27 cellular contexts compared by ENCODE assay signal in genomic region chr12:1157046-1157445, GRCh38.
"Had no signal": no experiment of that assay in that cellular context is flagged by ENCODE, and none has a peak within 500 bp of the region (broad histone marks: within the 10 kb centered on the region; RNA-seq: fewer than 3 reads in every experiment).

No MANE protein-coding gene starts in this region.

- H3K27me3 Mint-ChIP-seq: stimulated activated memory B cell treated with anti-CD40 and anti-IgM and Interleukin-4, amounts not matched to agents 10 μg/mL and 1 μg/mL and 100 μg/mL, for 72 hours; stimulated activated naive B cell treated with anti-CD40 and anti-IgM and Interleukin-4, amounts not matched to agents 10 μg/mL and 1 μg/mL and 100 μg/mL, for 72 hours; stimulated activated naive CD8-positive, alpha-beta T cell treated with anti-CD3 and anti-CD28 coated beads, Interleukin-15, amount 100 ng/mL, for 72 hours; stimulated activated naive CD8-positive, alpha-beta T cell treated with anti-CD3 and anti-CD28 coated beads, Interleukin-15, Interleukin-2, amounts not matched to agents 100 ng/mL and 50 ng/mL, for 24 hours; type B pancreatic cell had no signal

- H3K27ac Mint-ChIP-seq: stimulated activated effector memory CD8-positive, alpha-beta T cell treated with anti-CD3 and anti-CD28 coated beads, Interleukin-12 subunit alpha, Interleukin-12 subunit beta, amount 100 ng/mL, for 72 hours; stimulated activated memory B cell treated with anti-CD40 and anti-IgM and Interleukin-4, amounts not matched to agents 10 μg/mL and 1 μg/mL and 100 μg/mL, for 72 hours; stimulated activated naive B cell treated with anti-CD40 and anti-IgM and Interleukin-4, amounts not matched to agents 10 μg/mL and 1 μg/mL and 100 μg/mL, for 72 hours; stimulated activated naive CD8-positive, alpha-beta T cell treated with anti-CD3 and anti-CD28 coated beads, Interleukin-15, Interleukin-2, amounts not matched to agents 100 ng/mL and 50 ng/mL, for 24 hours; type B pancreatic cell had no signal

- H3K36me3 Mint-ChIP-seq: stimulated activated effector memory CD8-positive, alpha-beta T cell treated with anti-CD3 and anti-CD28 coated beads, Interleukin-12 subunit alpha, Interleukin-12 subunit beta, amount 100 ng/mL, for 72 hours had no signal

- H3K4me1 Mint-ChIP-seq: stimulated activated effector memory CD8-positive, alpha-beta T cell treated with anti-CD3 and anti-CD28 coated beads, Interleukin-12 subunit alpha, Interleukin-12 subunit beta, amount 100 ng/mL, for 72 hours; stimulated activated naive CD8-positive, alpha-beta T cell treated with anti-CD3 and anti-CD28 coated beads, Interleukin-15, amount 100 ng/mL, for 72 hours had no signal

- H3K9me3 Mint-ChIP-seq: stimulated activated effector memory CD8-positive, alpha-beta T cell treated with anti-CD3 and anti-CD28 coated beads, Interleukin-12 subunit alpha, Interleukin-12 subunit beta, amount 100 ng/mL, for 72 hours; stimulated activated memory B cell treated with anti-CD40 and anti-IgM and Interleukin-4, amounts not matched to agents 10 μg/mL and 1 μg/mL and 100 μg/mL, for 72 hours; stimulated activated naive B cell treated with anti-CD40 and anti-IgM and Interleukin-4, amounts not matched to agents 10 μg/mL and 1 μg/mL and 100 μg/mL, for 72 hours; stimulated activated naive CD8-positive, alpha-beta T cell treated with anti-CD3 and anti-CD28 coated beads, Interleukin-15, amount 100 ng/mL, for 72 hours; stimulated activated naive CD8-positive, alpha-beta T cell treated with anti-CD3 and anti-CD28 coated beads, Interleukin-15, Interleukin-2, amounts not matched to agents 100 ng/mL and 50 ng/mL, for 24 hours; type B pancreatic cell had no signal

- H3K36me3 ChIP-seq: thoracic aorta, transverse colon, upper lobe of right lung, uterus had no signal

- H3K4me3 ChIP-seq: stomach, suprapubic skin, testis, thoracic aorta, tibial artery, tibial nerve, transverse colon, upper lobe of left lung, upper lobe of right lung, uterus, vagina had no signal

- DNase-seq: stimulated activated CD4-positive, alpha-beta T cell treated with anti-CD3 and anti-CD28 coated beads, Interleukin-2, amount 100 ng/mL, for 48 hours; stimulated activated CD4-positive, alpha-beta T cell treated with anti-CD3 and anti-CD28 coated beads, Interleukin-4, amount 100 ng/mL, for 1 hour; stimulated activated CD4-positive, alpha-beta T cell treated with anti-CD3 and anti-CD28 coated beads, Interleukin-4, amount 100 ng/mL, for 24 hours; stimulated activated CD4-positive, alpha-beta T cell treated with anti-CD3 and anti-CD28 coated beads, Interleukin-4, amount 100 ng/mL, for 4 hours; stimulated activated CD8-positive, alpha-beta memory T cell treated with anti-CD3 and anti-CD28 coated beads, Interleukin-4, amount 100 ng/mL, for 48 hours; stimulated activated naive B cell treated with anti-CD40 and anti-IgM and Interleukin-4, amounts not matched to agents 10 μg/mL and 1 μg/mL and 100 μg/mL, for 72 hours; stimulated activated naive CD4-positive, alpha-beta T cell; stimulated activated naive CD4-positive, alpha-beta T cell treated with Interleukin-2 at 50 U/mL for 16 hours; stimulated activated naive CD8-positive, alpha-beta T cell treated with anti-CD3 and anti-CD28 coated beads, Interleukin-15, amount 100 ng/mL, for 72 hours; stimulated activated naive CD8-positive, alpha-beta T cell treated with anti-CD3 and anti-CD28 coated beads, Interleukin-15, Interleukin-2, amounts not matched to agents 100 U/mL and 50 U/mL, for 24 hours; stomach; substantia nigra; testis; tibial artery; transverse colon; trophoblast cell; upper lobe of left lung; upper lobe of right lung; uterus had no signal

- ATAC-seq: stimulated activated effector memory CD8-positive, alpha-beta T cell treated with anti-CD3 and anti-CD28 coated beads, Interleukin-12 subunit alpha, Interleukin-12 subunit beta, amount 100 ng/mL, for 72 hours; stimulated activated memory B cell treated with anti-CD40 and anti-IgM and Interleukin-4, amounts not matched to agents 10 μg/mL and 1 μg/mL and 100 μg/mL, for 72 hours; stimulated activated naive B cell treated with anti-CD40 and anti-IgM and Interleukin-4, amounts not matched to agents 10 μg/mL and 1 μg/mL and 100 μg/mL, for 72 hours; stimulated activated naive CD8-positive, alpha-beta T cell treated with anti-CD3 and anti-CD28 coated beads, Interleukin-15, amount 100 ng/mL, for 72 hours; stimulated activated naive CD8-positive, alpha-beta T cell treated with anti-CD3 and anti-CD28 coated beads, Interleukin-15, Interleukin-2, amounts not matched to agents 100 U/mL and 50 U/mL, for 24 hours; upper lobe of right lung had no signal

- H3K27ac ChIP-seq: stomach, suprapubic skin, testis, thoracic aorta, tibial artery, tibial nerve, transverse colon, upper lobe of left lung, upper lobe of right lung, uterus, vagina had no signal

- H3K4me1 ChIP-seq: stomach, suprapubic skin, testis, tibial artery, transverse colon, upper lobe of left lung, upper lobe of right lung, uterus, vagina had no signal

- H3K4me3 Mint-ChIP-seq: stimulated activated effector memory CD8-positive, alpha-beta T cell treated with anti-CD3 and anti-CD28 coated beads, Interleukin-12 subunit alpha, Interleukin-12 subunit beta, amount 100 ng/mL, for 72 hours; stimulated activated memory B cell treated with anti-CD40 and anti-IgM and Interleukin-4, amounts not matched to agents 10 μg/mL and 1 μg/mL and 100 μg/mL, for 72 hours; stimulated activated naive B cell treated with anti-CD40 and anti-IgM and Interleukin-4, amounts not matched to agents 10 μg/mL and 1 μg/mL and 100 μg/mL, for 72 hours; stimulated activated naive CD8-positive, alpha-beta T cell treated with anti-CD3 and anti-CD28 coated beads, Interleukin-15, amount 100 ng/mL, for 72 hours; stimulated activated naive CD8-positive, alpha-beta T cell treated with anti-CD3 and anti-CD28 coated beads, Interleukin-15, Interleukin-2, amounts not matched to agents 100 ng/mL and 50 ng/mL, for 24 hours; type B pancreatic cell had no signal

- H3K9me3 ChIP-seq: stomach, suprapubic skin, testis, thoracic aorta, tibial artery, tibial nerve, transverse colon, upper lobe of left lung, upper lobe of right lung, uterus, vagina had no signal

- H3K27me3 ChIP-seq: stomach, suprapubic skin, testis, tibial artery, tibial nerve, transverse colon, upper lobe of left lung, upper lobe of right lung, uterus, vagina had no signal
